ENCODE assay signal across 1 cellular context in the genomic region with DNA sequence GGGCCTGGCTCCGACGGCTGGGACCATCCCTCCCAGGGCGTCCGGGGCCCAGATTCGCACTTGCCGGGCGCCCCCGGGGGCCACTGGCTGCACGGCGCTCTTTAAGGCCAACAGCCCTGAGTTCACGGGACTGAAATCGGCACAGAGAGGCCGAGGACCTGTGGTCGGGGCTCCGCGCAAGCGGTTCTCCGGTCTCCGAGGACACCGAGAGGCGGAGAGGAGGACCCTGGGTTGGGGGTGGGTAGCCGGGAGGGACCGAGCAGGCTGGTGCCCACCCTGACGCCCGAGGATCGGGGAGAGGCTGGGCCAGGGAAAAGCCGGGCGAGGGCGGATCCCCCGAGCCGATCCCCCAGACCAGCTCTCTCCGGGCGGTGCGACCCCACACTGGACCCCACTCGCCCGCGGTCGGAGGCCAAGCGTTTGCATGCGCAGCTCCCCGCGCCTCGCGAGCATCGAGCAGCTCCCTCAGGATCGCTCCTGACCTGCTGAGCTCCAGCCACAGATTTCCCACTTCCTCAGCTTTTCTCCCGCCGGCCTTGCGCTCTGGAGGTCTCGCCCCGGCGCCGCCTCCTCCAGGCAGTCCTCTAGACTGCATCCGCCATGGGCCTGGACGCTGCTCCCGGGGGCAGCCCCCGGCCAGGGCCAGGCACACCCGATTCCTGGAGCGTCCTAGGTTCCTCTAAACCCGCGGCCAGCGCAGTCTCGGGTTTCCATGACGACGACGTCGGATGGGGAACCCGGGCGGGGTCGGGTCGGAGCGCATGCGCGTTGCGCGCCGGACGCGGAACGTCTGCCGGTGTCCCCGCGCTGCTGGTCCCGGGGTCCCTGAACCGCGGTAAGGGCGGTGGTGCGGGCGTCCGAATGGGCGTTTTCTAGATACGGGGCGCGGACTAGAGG.
A peak's percentile ranks its signal among the peaks of the same experiment; 100 is the strongest.
TF ChIP-seq lines count a peak whose summit lies in the region.

No MANE protein-coding gene starts in this region.

TF ChIP-seq in K562, 482 proteins besides CTCF, POLR2A, EP300 and RAD21 (continued from another document and continues in another):
- TF ChIP-seq, protein P1, sequence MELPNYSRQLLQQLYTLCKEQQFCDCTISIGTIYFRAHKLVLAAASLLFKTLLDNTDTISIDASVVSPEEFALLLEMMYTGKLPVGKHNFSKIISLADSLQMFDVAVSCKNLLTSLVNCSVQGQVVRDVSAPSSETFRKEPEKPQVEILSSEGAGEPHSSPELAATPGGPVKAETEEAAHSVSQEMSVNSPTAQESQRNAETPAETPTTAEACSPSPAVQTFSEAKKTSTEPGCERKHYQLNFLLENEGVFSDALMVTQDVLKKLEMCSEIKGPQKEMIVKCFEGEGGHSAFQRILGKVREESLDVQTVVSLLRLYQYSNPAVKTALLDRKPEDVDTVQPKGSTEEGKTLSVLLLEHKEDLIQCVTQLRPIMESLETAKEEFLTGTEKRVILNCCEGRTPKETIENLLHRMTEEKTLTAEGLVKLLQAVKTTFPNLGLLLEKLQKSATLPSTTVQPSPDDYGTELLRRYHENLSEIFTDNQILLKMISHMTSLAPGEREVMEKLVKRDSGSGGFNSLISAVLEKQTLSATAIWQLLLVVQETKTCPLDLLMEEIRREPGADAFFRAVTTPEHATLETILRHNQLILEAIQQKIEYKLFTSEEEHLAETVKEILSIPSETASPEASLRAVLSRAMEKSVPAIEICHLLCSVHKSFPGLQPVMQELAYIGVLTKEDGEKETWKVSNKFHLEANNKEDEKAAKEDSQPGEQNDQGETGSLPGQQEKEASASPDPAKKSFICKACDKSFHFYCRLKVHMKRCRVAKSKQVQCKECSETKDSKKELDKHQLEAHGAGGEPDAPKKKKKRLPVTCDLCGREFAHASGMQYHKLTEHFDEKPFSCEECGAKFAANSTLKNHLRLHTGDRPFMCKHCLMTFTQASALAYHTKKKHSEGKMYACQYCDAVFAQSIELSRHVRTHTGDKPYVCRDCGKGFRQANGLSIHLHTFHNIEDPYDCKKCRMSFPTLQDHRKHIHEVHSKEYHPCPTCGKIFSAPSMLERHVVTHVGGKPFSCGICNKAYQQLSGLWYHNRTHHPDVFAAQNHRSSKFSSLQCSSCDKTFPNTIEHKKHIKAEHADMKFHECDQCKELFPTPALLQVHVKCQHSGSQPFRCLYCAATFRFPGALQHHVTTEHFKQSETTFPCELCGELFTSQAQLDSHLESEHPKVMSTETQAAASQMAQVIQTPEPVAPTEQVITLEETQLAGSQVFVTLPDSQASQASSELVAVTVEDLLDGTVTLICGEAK (IDR thresholded peaks at IDR 0.05), result peak; percentile 61; the same call in 1 of the 2 replicates
- TF ChIP-seq, protein P1 (CRISPR knock-in tag; IDR thresholded peaks at IDR 0.05), result no peak
- TF ChIP-seq RBFOX2 (IDR thresholded peaks at IDR 0.05; ENCODE audit: low read depth, low read length), result peak; percentile 70
- TF ChIP-seq ZKSCAN1 (IDR thresholded peaks at IDR 0.05; ENCODE audit: low read depth, low read length), result no peak
- 0 out of 2 replicates have a peak, but pooled peaks have one; percentile 55 for TF ChIP-seq MXI1 (IDR thresholded peaks at IDR 0.05; ENCODE audit: low read depth, low read length)
- TF ChIP-seq PTBP1 (IDR thresholded peaks at IDR 0.05; ENCODE audit: low read depth, low read length), result 0 out of 2 replicates have a peak, but pooled peaks have one; percentile 80
- TF ChIP-seq ZBTB1 (CRISPR knock-in tag; IDR thresholded peaks at IDR 0.05; ENCODE audit: borderline replicate concordance, low read depth), result peak; percentile 28; the same call in 1 of the 2 replicates
- TF ChIP-seq KAT7 (CRISPR knock-in tag; IDR thresholded peaks at IDR 0.05; ENCODE audit: borderline replicate concordance), result no peak
- peak; percentile 75 for TF ChIP-seq ADNP (tag; IDR thresholded peaks at IDR 0.05)
- TF ChIP-seq DACH1 (IDR thresholded peaks at IDR 0.05; ENCODE audit: partially characterized antibody), result no peak
- TF ChIP-seq MAZ (CRISPR knock-in tag; conservative IDR thresholded peaks at IDR 0.05 in 1 of 2, IDR thresholded peaks at IDR 0.05 in 1 of 2), result peak; percentile 34 to 56
- peak; percentile 96 to 97 for TF ChIP-seq NRF1 (conservative IDR thresholded peaks at IDR 0.05 in 1 of 2, IDR thresholded peaks at IDR 0.05 in 1 of 2)
- TF ChIP-seq HMGN3 (IDR thresholded peaks at IDR 0.05; ENCODE audit: borderline replicate concordance, extremely low read depth, insufficient read length, low read depth, low read length), result peak; percentile 43
- TF ChIP-seq NFRKB (IDR thresholded peaks at IDR 0.05; ENCODE audit: low read depth), result no peak
- TF ChIP-seq, protein P2, sequence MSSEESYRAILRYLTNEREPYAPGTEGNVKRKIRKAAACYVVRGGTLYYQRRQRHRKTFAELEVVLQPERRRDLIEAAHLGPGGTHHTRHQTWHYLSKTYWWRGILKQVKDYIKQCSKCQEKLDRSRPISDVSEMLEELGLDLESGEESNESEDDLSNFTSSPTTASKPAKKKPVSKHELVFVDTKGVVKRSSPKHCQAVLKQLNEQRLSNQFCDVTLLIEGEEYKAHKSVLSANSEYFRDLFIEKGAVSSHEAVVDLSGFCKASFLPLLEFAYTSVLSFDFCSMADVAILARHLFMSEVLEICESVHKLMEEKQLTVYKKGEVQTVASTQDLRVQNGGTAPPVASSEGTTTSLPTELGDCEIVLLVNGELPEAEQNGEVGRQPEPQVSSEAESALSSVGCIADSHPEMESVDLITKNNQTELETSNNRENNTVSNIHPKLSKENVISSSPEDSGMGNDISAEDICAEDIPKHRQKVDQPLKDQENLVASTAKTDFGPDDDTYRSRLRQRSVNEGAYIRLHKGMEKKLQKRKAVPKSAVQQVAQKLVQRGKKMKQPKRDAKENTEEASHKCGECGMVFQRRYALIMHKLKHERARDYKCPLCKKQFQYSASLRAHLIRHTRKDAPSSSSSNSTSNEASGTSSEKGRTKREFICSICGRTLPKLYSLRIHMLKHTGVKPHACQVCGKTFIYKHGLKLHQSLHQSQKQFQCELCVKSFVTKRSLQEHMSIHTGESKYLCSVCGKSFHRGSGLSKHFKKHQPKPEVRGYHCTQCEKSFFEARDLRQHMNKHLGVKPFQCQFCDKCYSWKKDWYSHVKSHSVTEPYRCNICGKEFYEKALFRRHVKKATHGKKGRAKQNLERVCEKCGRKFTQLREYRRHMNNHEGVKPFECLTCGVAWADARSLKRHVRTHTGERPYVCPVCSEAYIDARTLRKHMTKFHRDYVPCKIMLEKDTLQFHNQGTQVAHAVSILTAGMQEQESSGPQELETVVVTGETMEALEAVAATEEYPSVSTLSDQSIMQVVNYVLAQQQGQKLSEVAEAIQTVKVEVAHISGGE (CRISPR knock-in tag; IDR thresholded peaks at IDR 0.05), result peak; percentile 76 to 93 (median 83); a peak in 5 of 6 replicates
- peak; percentile 60; the same call in 1 of the 2 replicates for TF ChIP-seq PHF8 (IDR thresholded peaks at IDR 0.05; ENCODE audit: borderline replicate concordance, low read length)
- peak in 1 of 2 experiments; percentile 78; a peak in 2 of 4 replicates for TF ChIP-seq CSDE1 (IDR thresholded peaks at IDR 0.05)
- TF ChIP-seq, protein P3, sequence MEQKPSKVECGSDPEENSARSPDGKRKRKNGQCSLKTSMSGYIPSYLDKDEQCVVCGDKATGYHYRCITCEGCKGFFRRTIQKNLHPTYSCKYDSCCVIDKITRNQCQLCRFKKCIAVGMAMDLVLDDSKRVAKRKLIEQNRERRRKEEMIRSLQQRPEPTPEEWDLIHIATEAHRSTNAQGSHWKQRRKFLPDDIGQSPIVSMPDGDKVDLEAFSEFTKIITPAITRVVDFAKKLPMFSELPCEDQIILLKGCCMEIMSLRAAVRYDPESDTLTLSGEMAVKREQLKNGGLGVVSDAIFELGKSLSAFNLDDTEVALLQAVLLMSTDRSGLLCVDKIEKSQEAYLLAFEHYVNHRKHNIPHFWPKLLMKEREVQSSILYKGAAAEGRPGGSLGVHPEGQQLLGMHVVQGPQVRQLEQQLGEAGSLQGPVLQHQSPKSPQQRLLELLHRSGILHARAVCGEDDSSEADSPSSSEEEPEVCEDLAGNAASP (IDR thresholded peaks at IDR 0.05), result no peak
- TF ChIP-seq ZNF224 (CRISPR knock-in tag; IDR thresholded peaks at IDR 0.05), result no peak
- peak; percentile 98 for TF ChIP-seq BCOR (IDR thresholded peaks at IDR 0.05)
- peak; percentile 16; the same call in 1 of the 2 replicates for TF ChIP-seq SMAD4 (CRISPR knock-in tag; conservative IDR thresholded peaks at IDR 0.05)
- TF ChIP-seq, protein P4, sequence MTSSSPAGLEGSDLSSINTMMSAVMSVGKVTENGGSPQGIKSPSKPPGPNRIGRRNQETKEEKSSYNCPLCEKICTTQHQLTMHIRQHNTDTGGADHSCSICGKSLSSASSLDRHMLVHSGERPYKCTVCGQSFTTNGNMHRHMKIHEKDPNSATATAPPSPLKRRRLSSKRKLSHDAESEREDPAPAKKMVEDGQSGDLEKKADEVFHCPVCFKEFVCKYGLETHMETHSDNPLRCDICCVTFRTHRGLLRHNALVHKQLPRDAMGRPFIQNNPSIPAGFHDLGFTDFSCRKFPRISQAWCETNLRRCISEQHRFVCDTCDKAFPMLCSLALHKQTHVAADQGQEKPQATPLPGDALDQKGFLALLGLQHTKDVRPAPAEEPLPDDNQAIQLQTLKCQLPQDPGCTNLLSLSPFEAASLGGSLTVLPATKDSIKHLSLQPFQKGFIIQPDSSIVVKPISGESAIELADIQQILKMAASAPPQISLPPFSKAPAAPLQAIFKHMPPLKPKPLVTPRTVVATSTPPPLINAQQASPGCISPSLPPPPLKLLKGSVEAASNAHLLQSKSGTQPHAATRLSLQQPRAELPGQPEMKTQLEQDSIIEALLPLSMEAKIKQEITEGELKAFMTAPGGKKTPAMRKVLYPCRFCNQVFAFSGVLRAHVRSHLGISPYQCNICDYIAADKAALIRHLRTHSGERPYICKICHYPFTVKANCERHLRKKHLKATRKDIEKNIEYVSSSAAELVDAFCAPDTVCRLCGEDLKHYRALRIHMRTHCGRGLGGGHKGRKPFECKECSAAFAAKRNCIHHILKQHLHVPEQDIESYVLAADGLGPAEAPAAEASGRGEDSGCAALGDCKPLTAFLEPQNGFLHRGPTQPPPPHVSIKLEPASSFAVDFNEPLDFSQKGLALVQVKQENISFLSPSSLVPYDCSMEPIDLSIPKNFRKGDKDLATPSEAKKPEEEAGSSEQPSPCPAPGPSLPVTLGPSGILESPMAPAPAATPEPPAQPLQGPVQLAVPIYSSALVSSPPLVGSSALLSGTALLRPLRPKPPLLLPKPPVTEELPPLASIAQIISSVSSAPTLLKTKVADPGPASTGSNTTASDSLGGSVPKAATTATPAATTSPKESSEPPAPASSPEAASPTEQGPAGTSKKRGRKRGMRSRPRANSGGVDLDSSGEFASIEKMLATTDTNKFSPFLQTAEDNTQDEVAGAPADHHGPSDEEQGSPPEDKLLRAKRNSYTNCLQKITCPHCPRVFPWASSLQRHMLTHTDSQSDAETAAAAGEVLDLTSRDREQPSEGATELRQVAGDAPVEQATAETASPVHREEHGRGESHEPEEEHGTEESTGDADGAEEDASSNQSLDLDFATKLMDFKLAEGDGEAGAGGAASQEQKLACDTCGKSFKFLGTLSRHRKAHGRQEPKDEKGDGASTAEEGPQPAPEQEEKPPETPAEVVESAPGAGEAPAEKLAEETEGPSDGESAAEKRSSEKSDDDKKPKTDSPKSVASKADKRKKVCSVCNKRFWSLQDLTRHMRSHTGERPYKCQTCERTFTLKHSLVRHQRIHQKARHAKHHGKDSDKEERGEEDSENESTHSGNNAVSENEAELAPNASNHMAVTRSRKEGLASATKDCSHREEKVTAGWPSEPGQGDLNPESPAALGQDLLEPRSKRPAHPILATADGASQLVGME (CRISPR knock-in tag; IDR thresholded peaks at IDR 0.05), result peak; percentile 55; the same call in 1 of the 2 replicates
- TF ChIP-seq PYGO2 (tag; IDR thresholded peaks at IDR 0.05), result no peak
- peak; percentile 68 for TF ChIP-seq FIP1L1 (IDR thresholded peaks at IDR 0.05; ENCODE audit: low read depth, low read length, poor library complexity, severe bottlenecking)
- no peak for TF ChIP-seq ZNF57 (CRISPR knock-in tag; IDR thresholded peaks at IDR 0.05)
- TF ChIP-seq, protein P5, sequence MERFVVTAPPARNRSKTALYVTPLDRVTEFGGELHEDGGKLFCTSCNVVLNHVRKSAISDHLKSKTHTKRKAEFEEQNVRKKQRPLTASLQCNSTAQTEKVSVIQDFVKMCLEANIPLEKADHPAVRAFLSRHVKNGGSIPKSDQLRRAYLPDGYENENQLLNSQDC (CRISPR knock-in tag; IDR thresholded peaks at IDR 0.05), result no peak
- TF ChIP-seq SAP30 (IDR thresholded peaks at IDR 0.05; ENCODE audit: borderline replicate concordance, insufficient read depth, low read depth, low read length, poor library complexity, severe bottlenecking), result no peak
- TF ChIP-seq ZNF23 (CRISPR knock-in tag; IDR thresholded peaks at IDR 0.05), result no peak
- TF ChIP-seq, protein P6, sequence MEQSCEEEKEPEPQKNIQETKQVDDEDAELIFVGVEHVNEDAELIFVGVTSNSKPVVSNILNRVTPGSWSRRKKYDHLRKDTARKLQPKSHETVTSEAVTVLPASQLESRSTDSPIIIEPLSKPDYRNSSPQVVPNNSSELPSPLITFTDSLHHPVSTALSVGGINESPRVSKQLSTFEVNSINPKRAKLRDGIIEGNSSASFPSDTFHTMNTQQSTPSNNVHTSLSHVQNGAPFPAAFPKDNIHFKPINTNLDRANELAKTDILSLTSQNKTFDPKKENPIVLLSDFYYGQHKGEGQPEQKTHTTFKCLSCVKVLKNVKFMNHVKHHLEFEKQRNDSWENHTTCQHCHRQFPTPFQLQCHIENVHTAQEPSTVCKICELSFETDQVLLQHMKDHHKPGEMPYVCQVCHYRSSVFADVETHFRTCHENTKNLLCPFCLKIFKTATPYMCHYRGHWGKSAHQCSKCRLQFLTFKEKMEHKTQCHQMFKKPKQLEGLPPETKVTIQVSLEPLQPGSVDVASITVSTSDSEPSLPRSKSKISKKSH (CRISPR knock-in tag; IDR thresholded peaks at IDR 0.05), result no peak
- TF ChIP-seq EGR1 (conservative IDR thresholded peaks at IDR 0.05), result no peak
- TF ChIP-seq MEIS2 (IDR thresholded peaks at IDR 0.05; ENCODE audit: partially characterized antibody), result peak; percentile 72
- no peak for TF ChIP-seq SMAD1 (IDR thresholded peaks at IDR 0.05; ENCODE audit: low read depth, low read length, partially characterized antibody)
